In genomic region chr1:15304708-15305326, GRCh38 we compare ENCODE assay signal across 9 cellular contexts. TPM values are rescaled to one million over a fixed set of nuclear protein-coding genes. Genes with fewer than 3 reads are reported as not detected.
DNase-seq lines count a peak whose midpoint lies in the region; ATAC-seq and TF ChIP-seq lines count a peak whose summit lies in the region.
"Had no signal": no experiment of that assay in that cellular context is flagged by ENCODE, and none has a peak within 500 bp of the region (broad histone marks: within the 10 kb centered on the region; RNA-seq: fewer than 3 reads in every experiment).

No MANE protein-coding gene starts in this region.

- H3K27me3 Mint-ChIP-seq in activated T-helper 1 cell treated with anti-CD3 and anti-CD28 coated beads, Interleukin-12 subunit alpha, Interleukin-12 subunit beta, Interleukin-2, Interleukin-4 antibody, amounts not matched to agents 30 ng/mL and 10 ng/mL and 1 ng/mL, durations not matched to agents 14 hours and 24 hours and 36 hours (ENCODE audit: insufficient read depth): no peaks in the 10 kb centered on the region

- CTCF ChIA-PET in Panc1 (lab: Charles Lee): interaction anchor here (0.7 to 1.6 kb wide), 4 partner anchors 13 to 176 kb away, joined by 3 to 10 read pairs (median 6); no protein-coding TSS in a partner anchor

- no peak for DNase-seq in HFF-Myc (ENCODE audit: extremely low read depth, low read depth)
- DNase-seq in Panc1 (ENCODE audit: low read depth, low spot score): peak; percentile 36
- peak; percentile 36 for DNase-seq in activated T-helper 1 cell treated with anti-CD3 and anti-CD28 coated beads, Interleukin-12 subunit alpha, Interleukin-12 subunit beta, Interleukin-2, Interleukin-4 antibody, amounts not matched to agents 30 ng/mL and 10 ng/mL and 1 ng/mL, durations not matched to agents 14 hours and 24 hours and 36 hours (ENCODE audit: low spot score)
- DNase-seq in germinal center (ENCODE audit: low spot score): peak; percentile 54
- DNase-seq in pons (ENCODE audit: low spot score): peak; percentile 39
- DNase-seq in upper lobe of left lung: peak in 1 of 2 donors; percentile 58

- intact Hi-C loops in Panc1 (cut with micrococcal nuclease; ENCODE audit: unreplicated experiment): loop anchor here (1.0 kb wide), 1 partner anchor 177 kb away; no protein-coding TSS in a partner anchor
- intact Hi-C loops in activated T-helper 1 cell treated with anti-CD3 and anti-CD28 coated beads, Interleukin-12 subunit alpha, Interleukin-12 subunit beta, Interleukin-2, Interleukin-4 antibody, amounts not matched to agents 30 ng/mL and 10 ng/mL and 1 ng/mL, durations not matched to agents 14 hours and 24 hours and 36 hours (cut with micrococcal nuclease): loop anchor here (1.0 to 2.0 kb wide), 2 partner anchors 32 to 177 kb away; no protein-coding TSS in a partner anchor

- TF ChIP-seq POLR2A in upper lobe of left lung (IDR thresholded peaks at IDR 0.05): no peak

- ATAC-seq in Panc1 (peak; percentile 80), upper lobe of left lung (ENCODE audit: low FRiP score in 2 of 2) (peak in 1 of 2 donors; percentile 55), GM18858 (IDR thresholded peaks at IDR 0.05; ENCODE audit: unreplicated experiment) (no peak)

- 19 to 34% methylated on average over 7 to 11 of the region's 11 CpGs for WGBS in upper lobe of left lung, 2 donors

- H3K36me3 ChIP-seq in Panc1 (ENCODE audit: control insufficient read depth, insufficient read depth, low read length): no peaks in the 10 kb centered on the region
- no peaks in the 10 kb centered on the region for H3K36me3 ChIP-seq in upper lobe of left lung

- no TSS peak for BruUV-seq in Panc1 (replicated peaks; lab: Mats Ljungman, UMichigan)

- H3K4me1 ChIP-seq in Panc1 (ENCODE audit: control insufficient read depth, insufficient read depth, low read length): no peaks in the 10 kb centered on the region
- H3K4me1 ChIP-seq in upper lobe of left lung: peaks cover 0 to 5% (median 0%) of the 10 kb centered on the region in 4 donors

- H3K9me3 ChIP-seq in Panc1 (ENCODE audit: control insufficient read depth, insufficient read depth, low read depth, low read length) (no peaks in the 10 kb centered on the region), upper lobe of left lung (no peaks in the 10 kb centered on the region)

- H3K4me3 ChIP-seq in HFF-Myc (replicated peaks; ENCODE audit: low read depth, low read length) (no peak overlapping the region), Panc1 (ENCODE audit: low read depth in 2 of 2, low read length in 2 of 2) (no peak overlapping the region), upper lobe of left lung (no peak overlapping the region)

- in situ Hi-C loops in Panc1 (cut with HindIII; ENCODE audit: low pct_unique_long_range_greater_than_20kb, low sequenced_read_pairs): no loop called here

- POLR2A ChIA-PET in Panc1 (lab: Charles Lee): no interaction called here

- no peaks in the 10 kb centered on the region for H3K4me1 Mint-ChIP-seq in activated T-helper 1 cell treated with anti-CD3 and anti-CD28 coated beads, Interleukin-12 subunit alpha, Interleukin-12 subunit beta, Interleukin-2, Interleukin-4 antibody, amounts not matched to agents 30 ng/mL and 10 ng/mL and 1 ng/mL, durations not matched to agents 14 hours and 24 hours and 36 hours (ENCODE audit: low read depth)

- H3K27me3 ChIP-seq in Panc1 (ENCODE audit: control insufficient read depth, insufficient read depth, low read length) (no peaks in the 10 kb centered on the region), upper lobe of left lung (no peaks in the 10 kb centered on the region)

- H3K4me3 Mint-ChIP-seq in activated T-helper 1 cell treated with anti-CD3 and anti-CD28 coated beads, Interleukin-12 subunit alpha, Interleukin-12 subunit beta, Interleukin-2, Interleukin-4 antibody, amounts not matched to agents 30 ng/mL and 10 ng/mL and 1 ng/mL, durations not matched to agents 14 hours and 24 hours and 36 hours: no peak overlapping the region
- H3K4me3 Mint-ChIP-seq: stimulated activated naive CD8-positive, alpha-beta T cell treated with anti-CD3 and anti-CD28 coated beads, Interleukin-15, Interleukin-2, amounts not matched to agents 100 ng/mL and 50 ng/mL, for 24 hours had no signal

- no peak overlapping the region for H3K27ac Mint-ChIP-seq in activated T-helper 1 cell treated with anti-CD3 and anti-CD28 coated beads, Interleukin-12 subunit alpha, Interleukin-12 subunit beta, Interleukin-2, Interleukin-4 antibody, amounts not matched to agents 30 ng/mL and 10 ng/mL and 1 ng/mL, durations not matched to agents 14 hours and 24 hours and 36 hours
- H3K27ac Mint-ChIP-seq: stimulated activated naive CD8-positive, alpha-beta T cell treated with anti-CD3 and anti-CD28 coated beads, Interleukin-15, Interleukin-2, amounts not matched to agents 100 ng/mL and 50 ng/mL, for 24 hours had no signal

- peak; percentile 78 for TF ChIP-seq CTCF in C4-2B (conservative IDR thresholded peaks at IDR 0.05)
- TF ChIP-seq CTCF in HFF-Myc (IDR thresholded peaks at IDR 0.05; ENCODE audit: low read depth, low read length, missing control alignments): peak; percentile 91
- TF ChIP-seq CTCF in Panc1 (IDR thresholded peaks at IDR 0.05): peak; percentile 92
- peak; percentile 78 to 88 (median 84) for TF ChIP-seq CTCF in upper lobe of left lung (IDR thresholded peaks at IDR 0.05)

- no peaks in the 10 kb centered on the region for H3K9me3 Mint-ChIP-seq in activated T-helper 1 cell treated with anti-CD3 and anti-CD28 coated beads, Interleukin-12 subunit alpha, Interleukin-12 subunit beta, Interleukin-2, Interleukin-4 antibody, amounts not matched to agents 30 ng/mL and 10 ng/mL and 1 ng/mL, durations not matched to agents 14 hours and 24 hours and 36 hours
- H3K9me3 Mint-ChIP-seq: stimulated activated naive CD8-positive, alpha-beta T cell treated with anti-CD3 and anti-CD28 coated beads, Interleukin-15, Interleukin-2, amounts not matched to agents 100 ng/mL and 50 ng/mL, for 24 hours had no signal

- H3K27ac ChIP-seq in C4-2B (no peak overlapping the region), Panc1 (ENCODE audit: low read length) (no peak overlapping the region), upper lobe of left lung (no peak overlapping the region)

- no peak for TF ChIP-seq EP300 in upper lobe of left lung (IDR thresholded peaks at IDR 0.05)

- H3K36me3 Mint-ChIP-seq in activated T-helper 1 cell treated with anti-CD3 and anti-CD28 coated beads, Interleukin-12 subunit alpha, Interleukin-12 subunit beta, Interleukin-2, Interleukin-4 antibody, amounts not matched to agents 30 ng/mL and 10 ng/mL and 1 ng/mL, durations not matched to agents 14 hours and 24 hours and 36 hours (ENCODE audit: low read depth): no peaks in the 10 kb centered on the region

RNA-seq across cellular contexts. Expression of gene FHAD1, which starts 57.8 kb away (rescaled TPM):
- total RNA-seq in Panc1 (2021; ENCODE audit: unreplicated experiment): 0.23 TPM
- 0.57 TPM for polyA plus RNA-seq in Panc1 (2012; ENCODE audit: insufficient read length)
- not detected in 2 replicates for total RNA-seq in activated T-helper 1 cell treated with anti-CD3 and anti-CD28 coated beads, Interleukin-12 subunit alpha, Interleukin-12 subunit beta, Interleukin-2, Interleukin-4 antibody, amounts not matched to agents 30 ng/mL and 10 ng/mL and 1 ng/mL, durations not matched to agents 14 hours and 24 hours and 36 hours
- total RNA-seq in upper lobe of left lung: 10 to 100 TPM in 4 of 6 donors, 1 to 10 TPM in 2; 2.0 to 45.8 (median 12.5) TPM
